ENCODE assay signal across 13 cellular contexts in genomic region chr11:93756748-93757147, GRCh38.
"Had no signal": no experiment of that assay in that cellular context is flagged by ENCODE, and none has a peak within 500 bp of the region (broad histone marks: within the 10 kb centered on the region; RNA-seq: fewer than 3 reads in every experiment).

No MANE protein-coding gene starts in this region.

- H3K4me3 Mint-ChIP-seq: activated CD8-positive, alpha-beta T cell treated with anti-CD3 and anti-CD28 coated beads, Interleukin-2, amount 10 ng/mL, durations not matched to agents 7 days and 5 days; activated naive CD4-positive, alpha-beta T cell treated with anti-CD3 and anti-CD28 coated beads for 36 hours; naive B cell; stimulated activated naive CD8-positive, alpha-beta T cell treated with anti-CD3 and anti-CD28 coated beads, Interleukin-15, Interleukin-2, amounts not matched to agents 100 ng/mL and 50 ng/mL, for 24 hours had no signal

- ATAC-seq: activated CD8-positive, alpha-beta T cell treated with anti-CD3 and anti-CD28 coated beads, Interleukin-2, amount 10 ng/mL, durations not matched to agents 7 days and 5 days; heart right ventricle; pancreas had no signal

- H3K9me3 Mint-ChIP-seq: activated naive CD4-positive, alpha-beta T cell treated with anti-CD3 and anti-CD28 coated beads for 36 hours; stimulated activated naive CD8-positive, alpha-beta T cell treated with anti-CD3 and anti-CD28 coated beads, Interleukin-15, Interleukin-2, amounts not matched to agents 100 ng/mL and 50 ng/mL, for 24 hours had no signal

- H3K27me3 Mint-ChIP-seq: naive B cell; stimulated activated naive CD8-positive, alpha-beta T cell treated with anti-CD3 and anti-CD28 coated beads, Interleukin-15, Interleukin-2, amounts not matched to agents 100 ng/mL and 50 ng/mL, for 24 hours had no signal

- DNase-seq: activated CD4-positive, alpha-beta T cell treated with anti-CD3 and anti-CD28 coated beads for 48 hours; activated CD8-positive, alpha-beta memory T cell treated with anti-CD3 and anti-CD28 coated beads, Interleukin-2, amount 50 U/mL, for 48 hours; activated CD8-positive, alpha-beta T cell treated with anti-CD3 and anti-CD28 coated beads, Interleukin-2, amount 10 ng/mL, durations not matched to agents 7 days and 5 days; activated naive CD4-positive, alpha-beta T cell treated with anti-CD3 and anti-CD28 coated beads for 36 hours; caudate nucleus; cortex of kidney; effector CD8-positive, alpha-beta T cell; heart right ventricle; naive B cell; pancreas; stimulated activated CD4-positive, alpha-beta T cell treated with anti-CD3 and anti-CD28 coated beads, Interleukin-2, amount 100 ng/mL, for 48 hours; testis had no signal

- H3K27ac Mint-ChIP-seq: activated CD8-positive, alpha-beta T cell treated with anti-CD3 and anti-CD28 coated beads, Interleukin-2, amount 10 ng/mL, durations not matched to agents 7 days and 5 days; activated naive CD4-positive, alpha-beta T cell treated with anti-CD3 and anti-CD28 coated beads for 36 hours; naive B cell; stimulated activated naive CD8-positive, alpha-beta T cell treated with anti-CD3 and anti-CD28 coated beads, Interleukin-15, Interleukin-2, amounts not matched to agents 100 ng/mL and 50 ng/mL, for 24 hours had no signal
